Comparison of ENCODE assay signal across 19 cellular contexts in genomic region chr17:74480290-74480689, GRCh38. TPM values are rescaled to one million over a fixed set of nuclear protein-coding genes. Genes with fewer than 3 reads are reported as not detected.
"Had no signal": no experiment of that assay in that cellular context is flagged by ENCODE, and none has a peak within 500 bp of the region (broad histone marks: within the 10 kb centered on the region; RNA-seq: fewer than 3 reads in every experiment).

No MANE protein-coding gene starts in this region.

- H3K27ac Mint-ChIP-seq: brain, endodermal cell had no signal

- H3K9ac ChIP-seq: neural progenitor cell, parathyroid adenoma had no signal

- H3K27me3 Mint-ChIP-seq: activated naive CD8-positive, alpha-beta T cell had no signal

- H3K27me3 ChIP-seq: hepatocyte, neural progenitor cell had no signal

- H3K4me3 ChIP-seq: hepatocyte, neural progenitor cell had no signal

- H3K36me3 Mint-ChIP-seq: brain, neural progenitor cell had no signal

- H3K36me3 ChIP-seq: neural progenitor cell had no signal

- DNase-seq: activated CD4-positive, alpha-beta T cell treated with anti-CD3 and anti-CD28 coated beads, Interleukin-2, amount 50 U/mL, for 4 hours; activated CD4-positive, CD25-positive, alpha-beta regulatory T cell; activated CD8-positive, alpha-beta memory T cell treated with anti-CD3 and anti-CD28 coated beads, Interleukin-2, amount 50 U/mL, for 48 hours; amygdala; dermis blood vessel endothelial cell; endodermal cell; erythroblast; kidney glomerular epithelial cell; stimulated activated CD4-positive, alpha-beta T cell treated with anti-CD3 and anti-CD28 coated beads, Interleukin-4, amount 100 ng/mL, for 1 hour; stimulated activated CD8-positive, alpha-beta memory T cell treated with anti-CD3 and anti-CD28 coated beads, Interleukin-4, amount 100 ng/mL, for 48 hours had no signal

- FAIRE-seq: TTC549 had no signal

- H3K79me2 ChIP-seq: hepatocyte, parathyroid adenoma had no signal

- H3K27ac ChIP-seq: hepatocyte, neural progenitor cell, parathyroid adenoma had no signal

- H3K4me2 ChIP-seq: hepatocyte, neural progenitor cell had no signal

- H3K4me1 ChIP-seq: neural progenitor cell, parathyroid adenoma had no signal

- H3K4me3 Mint-ChIP-seq: brain, endodermal cell, neural progenitor cell had no signal

- H3K4me1 Mint-ChIP-seq: brain, neural progenitor cell had no signal

- H2AFZ ChIP-seq: hepatocyte, neural progenitor cell, parathyroid adenoma had no signal

RNA-seq across cellular contexts. Expression of gene CD300A, which starts 13.9 kb away (rescaled TPM):
- total RNA-seq: dermis blood vessel endothelial cell, endodermal cell had no signal

RNA-seq across cellular contexts. Expression of gene CD300LB, which starts 51.0 kb away (rescaled TPM):
- total RNA-seq: dermis blood vessel endothelial cell; endodermal cell; hepatocyte; renal cortical epithelial cell; T-helper 1 cell treated with Interleukin-12 subunit alpha and Interleukin-12 subunit beta and Interleukin-4 antibody, amounts not matched to agents 30 ng/mL and 1 ng/mL, for 36 hours; urinary bladder had no signal
- polyA plus RNA-seq: hepatocyte had no signal
